Comparison of ENCODE assay signal across 1 cellular context in the genomic region with DNA sequence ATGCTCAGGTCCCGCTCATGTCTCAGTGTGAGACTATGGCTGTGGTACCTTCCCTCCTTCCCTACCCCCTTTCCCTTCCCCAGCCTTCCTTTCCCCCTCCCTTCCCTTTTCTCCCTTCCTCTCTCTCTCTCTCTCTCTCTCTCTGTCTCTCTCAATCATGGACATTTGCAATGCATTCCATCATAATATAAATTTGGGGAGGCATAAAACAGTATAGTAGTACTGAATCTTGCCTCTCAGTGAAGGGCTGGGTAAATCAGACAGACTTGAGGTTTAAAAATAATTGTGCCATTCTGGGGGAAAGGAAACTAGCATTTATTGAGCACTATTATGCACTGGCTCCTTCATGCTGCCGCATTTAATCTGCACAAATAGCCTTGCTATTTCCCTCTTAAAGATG.
TF ChIP-seq lines count a peak whose summit lies in the region.

No MANE protein-coding gene starts in this region.

TF ChIP-seq in HepG2, 621 proteins besides CTCF, POLR2A, EP300 and RAD21:
- TF ChIP-seq SMARCC2 (IDR thresholded peaks at IDR 0.05) (no peak), PCBP2 (optimal IDR thresholded peaks at IDR 0.05; ENCODE audit: low read depth, low read length, poor library complexity, severe bottlenecking) (peak; percentile 50), HNRNPK (IDR thresholded peaks at IDR 0.05; ENCODE audit: low read depth, low read length, poor library complexity, severe bottlenecking) (peak; percentile 61), CENPX (CRISPR knock-in tag; IDR thresholded peaks at IDR 0.05) (no peak)
